ENCODE assay signal across 1 cellular context in genomic region chr2:46847726-46848421, GRCh38.
TF ChIP-seq lines count a peak whose summit lies in the region.

No MANE protein-coding gene starts in this region.

TF ChIP-seq in K562, 482 proteins besides CTCF, POLR2A, EP300 and RAD21 (continued from another document):
- no peak for TF ChIP-seq AFF1 (IDR thresholded peaks at IDR 0.05; ENCODE audit: low read depth in 1 of 2, partially characterized antibody in 2 of 2)
- TF ChIP-seq TAF7 (tag; IDR thresholded peaks at IDR 0.05), result no peak
- TF ChIP-seq ATF4 (CRISPR knock-in tag; IDR thresholded peaks at IDR 0.05), result no peak
- TF ChIP-seq SRSF9 (IDR thresholded peaks at IDR 0.05; ENCODE audit: borderline replicate concordance, low read depth, low read length), result no peak
- no peak for TF ChIP-seq GTF2E2 (tag; IDR thresholded peaks at IDR 0.05)
- TF ChIP-seq HMGXB4 (CRISPR knock-in tag; IDR thresholded peaks at IDR 0.05), result no peak
- TF ChIP-seq BRD4 (IDR thresholded peaks at IDR 0.05), result no peak
- TF ChIP-seq SOX6 (IDR thresholded peaks at IDR 0.05), result no peak
